ENCODE assay signal across 8 cellular contexts in genomic region chr9:21030389-21031035, GRCh38. TPM values are rescaled to one million over a fixed set of nuclear protein-coding genes. Genes with fewer than 3 reads are reported as not detected.
DNase-seq lines count a peak whose midpoint lies in the region; ATAC-seq and TF ChIP-seq lines count a peak whose summit lies in the region.

No MANE protein-coding gene starts in this region.

- H3K9me3 ChIP-seq in breast epithelium, result no peaks in the 10 kb centered on the region
- H3K9me3 ChIP-seq in mononuclear cell (ENCODE audit: low read depth, low read length), result no peaks in the 10 kb centered on the region

- no peaks in the 10 kb centered on the region for H3K4me1 ChIP-seq in breast epithelium
- peaks cover 52% of the 10 kb centered on the region for H3K4me1 ChIP-seq in mononuclear cell (ENCODE audit: insufficient read depth, low read length)

- H3K4me1 Mint-ChIP-seq in MCF 10A (ENCODE audit: insufficient read depth, unreplicated experiment), result no peaks in the 10 kb centered on the region

- H3K27me3 ChIP-seq in breast epithelium (no peaks in the 10 kb centered on the region), mononuclear cell (ENCODE audit: insufficient read depth, low read length) (no peaks in the 10 kb centered on the region)

- H3K27ac Mint-ChIP-seq in MCF 10A (ENCODE audit: low read depth, unreplicated experiment), result no peak overlapping the region

- TF ChIP-seq CTCF in breast epithelium (IDR thresholded peaks at IDR 0.05) (no peak), MCF 10A (IDR thresholded peaks at IDR 0.05; ENCODE audit: unreplicated experiment) (no peak)

- H3K4me3 ChIP-seq in breast epithelium, result peak overlapping the region; percentile 58 to 81 (median 69)
- peak overlapping the region; percentile 84 for H3K4me3 ChIP-seq in mononuclear cell (ENCODE audit: low read length)

- intact Hi-C loops in breast epithelium (cut with DNase I; ENCODE audit: low total_unique reads) (loop anchor here (5.0 kb wide), 1 partner anchor 908 kb away; no protein-coding TSS in a partner anchor), MCF 10A (cut with micrococcal nuclease) (no loop called here)

- peak overlapping the region; percentile 80 for H3K27ac ChIP-seq in breast epithelium

- POLR2A ChIA-PET in MCF 10A (lab: Yijun Ruan, JAX), result no interaction called here

- TF ChIP-seq POLR2A in breast epithelium (IDR thresholded peaks at IDR 0.05), result no peak

- no peaks in the 10 kb centered on the region for H3K9me3 Mint-ChIP-seq in MCF 10A (ENCODE audit: unreplicated experiment)

- no peaks in the 10 kb centered on the region for H3K36me3 Mint-ChIP-seq in MCF 10A (ENCODE audit: insufficient read depth, unreplicated experiment)

- BruUV-seq in MCF 10A (replicated peaks; lab: Mats Ljungman, UMichigan), result no TSS peak

- DNase-seq in breast epithelium (ENCODE audit: low spot score in 2 of 2), result no peak
- DNase-seq in MCF 10A (ENCODE audit: unreplicated experiment), result no peak
- DNase-seq in NCI-H2227 (lab: John Stamatoyannopoulos, UW; ENCODE audit: unreplicated experiment), result peak; percentile 24
- peak; percentile 37 for DNase-seq in dermis blood vessel endothelial cell
- DNase-seq in activated gamma-delta T cell (lab: John Stamatoyannopoulos, UW), result no peak
- DNase-seq in T-helper 9 cell, result no peak

- CTCF ChIA-PET in MCF 10A (lab: Yijun Ruan, JAX), result no interaction called here

- H3K27me3 Mint-ChIP-seq in MCF 10A (ENCODE audit: insufficient read depth, unreplicated experiment), result no peaks in the 10 kb centered on the region

- no peak overlapping the region for H3K4me3 Mint-ChIP-seq in MCF 10A (ENCODE audit: unreplicated experiment)

- ATAC-seq in HG02642 (IDR thresholded peaks at IDR 0.05; ENCODE audit: poor library complexity, unreplicated experiment), result peak; percentile 73

- H3K36me3 ChIP-seq in breast epithelium, result no peaks in the 10 kb centered on the region

RNA-seq across cellular contexts. Expression of gene HACD4, which starts 0.9 kb away (rescaled TPM):
- total RNA-seq in breast epithelium (1 to 10 TPM; 3.3 to 5.1 (median 4.0) TPM), MCF 10A (2022) (not detected in 2 replicates), dermis blood vessel endothelial cell (0.51 and 0.56 TPM in 2 replicates), mononuclear cell (25.4 TPM)

RNA-seq across cellular contexts. Expression of gene IFNB1, which starts 47.2 kb away (rescaled TPM):
- total RNA-seq in breast epithelium, result not detected
- not detected in 2 replicates for total RNA-seq in MCF 10A (2022)
- not detected in 2 replicates for total RNA-seq in dermis blood vessel endothelial cell
- 7.8 TPM for total RNA-seq in mononuclear cell

Comparison
In these comparisons a context has a peak if more than half of its experiments do, and no peak if none do; other contexts are left out.
1. DNase-seq: peak in NCI-H2227 (single experiment) and dermis blood vessel endothelial cell (single experiment); none in breast epithelium (0 of 2), MCF 10A (single experiment), activated gamma-delta T cell (single experiment) and T-helper 9 cell (single experiment).